8 cellular contexts compared by ENCODE assay signal in genomic region chr1:200410566-200410878, GRCh38. TPM values are rescaled to one million over a fixed set of nuclear protein-coding genes. Genes with fewer than 3 reads are reported as not detected.
DNase-seq lines count a peak whose midpoint lies in the region; ATAC-seq and TF ChIP-seq lines count a peak whose summit lies in the region.

No MANE protein-coding gene starts in this region.

- H3K27ac Mint-ChIP-seq in mesothelial cell of epicardium: peak overlapping the region; percentile 93

- ATAC-seq in HG02678 (IDR thresholded peaks at IDR 0.05; ENCODE audit: unreplicated experiment) (peak; percentile 14), HG03439 (IDR thresholded peaks at IDR 0.05; ENCODE audit: unreplicated experiment) (no peak)

- TF ChIP-seq CTCF in cardiac fibroblast (IDR thresholded peaks at IDR 0.05; ENCODE audit: low read depth, low read length) (no peak), mesothelial cell of epicardium (IDR thresholded peaks at IDR 0.05; ENCODE audit: unreplicated experiment) (no peak)

- no peaks in the 10 kb centered on the region for H3K9me3 Mint-ChIP-seq in mesothelial cell of epicardium

- DNase-seq in COLO668 (lab: John Stamatoyannopoulos, UW; ENCODE audit: unreplicated experiment): peak; percentile 30
- DNase-seq in NCI-H510A (lab: John Stamatoyannopoulos, UW): peak; percentile 28
- no peak for DNase-seq in cardiac fibroblast (ENCODE audit: low read depth in 2 of 2)
- DNase-seq in mesothelial cell of epicardium (ENCODE audit: low spot score in 2 of 2, unreplicated experiment in 2 of 2): no peak
- no peak for DNase-seq in stimulated activated CD4-positive, alpha-beta T cell treated with anti-CD3 and anti-CD28 coated beads, Interleukin-4, amount 100 ng/mL, for 1 hour
- no peak for DNase-seq in putamen (ENCODE audit: low spot score)

- H3K27me3 Mint-ChIP-seq in mesothelial cell of epicardium (ENCODE audit: low read depth): no peaks in the 10 kb centered on the region

- peaks cover 29% of the 10 kb centered on the region for H3K36me3 Mint-ChIP-seq in mesothelial cell of epicardium

- peak overlapping the region; percentile 72 to 89 for H3K4me3 ChIP-seq in cardiac fibroblast (replicated peaks in 1 of 2; ENCODE audit: low read depth in 2 of 2, low read length in 2 of 2)

- peaks cover 59% of the 10 kb centered on the region for H3K4me1 Mint-ChIP-seq in mesothelial cell of epicardium

- peak overlapping the region; percentile 99 for H3K4me3 Mint-ChIP-seq in mesothelial cell of epicardium

RNA-seq across cellular contexts. Expression of gene ZNF281, which starts 0.7 kb away (rescaled TPM):
- 24.7 to 26.5 TPM (median 25.3 TPM) in 3 replicates for total RNA-seq in mesothelial cell of epicardium

Comparison
In these comparisons a context has a peak if more than half of its experiments do, and no peak if none do; other contexts are left out.
1. DNase-seq: peak in COLO668 (single experiment) and NCI-H510A (single experiment); none in cardiac fibroblast (0 of 2), mesothelial cell of epicardium (0 of 2), stimulated activated CD4-positive, alpha-beta T cell treated with anti-CD3 and anti-CD28 coated beads, Interleukin-4, amount 100 ng/mL, for 1 hour (single experiment) and putamen (single experiment).